18 cellular contexts compared by ENCODE assay signal in the genomic region with DNA sequence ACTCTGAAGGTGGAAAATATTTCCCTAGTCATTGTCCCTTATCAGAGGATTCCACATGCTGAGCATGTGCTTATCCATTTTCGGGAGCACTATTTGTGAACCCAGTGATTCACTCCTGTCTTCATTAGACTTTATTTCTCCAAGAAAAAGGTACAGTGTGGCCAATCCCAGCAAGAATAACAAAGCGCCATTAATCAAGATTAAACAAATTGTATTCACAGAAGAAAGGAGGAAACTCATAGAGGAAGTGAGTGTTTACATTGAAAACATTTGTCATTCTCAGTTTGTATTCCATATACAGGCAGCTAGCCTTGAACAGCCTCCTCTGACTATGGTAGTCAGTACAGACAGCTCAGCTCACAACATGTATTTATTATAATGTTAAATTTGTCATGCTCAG.
DNase-seq lines count a peak whose midpoint lies in the region; ATAC-seq, FAIRE-seq and TF ChIP-seq lines count a peak whose summit lies in the region.
"Had no signal": no experiment of that assay in that cellular context is flagged by ENCODE, and none has a peak within 500 bp of the region (broad histone marks: within the 10 kb centered on the region; RNA-seq: fewer than 3 reads in every experiment).

No MANE protein-coding gene starts in this region.

- in situ Hi-C loops in G401 (cut with HindIII; ENCODE audit: low sequenced_read_pairs) = no loop called here

- FAIRE-seq in bronchial epithelial cell (lab: Jason Lieb, UNC) = no peak

- TF ChIP-seq CTCF in bronchial epithelial cell (IDR thresholded peaks at IDR 0.05; ENCODE audit: insufficient read depth, low read length, severe bottlenecking) = no peak

- no peaks in the 10 kb centered on the region for H3K36me3 ChIP-seq in bronchial epithelial cell (ENCODE audit: control insufficient read depth, insufficient read depth, low read length)
- H3K36me3 ChIP-seq: Peyer's patch had no signal

- ATAC-seq in GM19397 (IDR thresholded peaks at IDR 0.05; ENCODE audit: unreplicated experiment) = no peak
- ATAC-seq: HCT116, SK-N-SH treated with all-trans-retinoic acid at 6 μM for 48 hours had no signal

- peak; percentile 45 for DNase-seq in HCEC 1CT
- DNase-seq in OCI-M1 (lab: John Stamatoyannopoulos, UW) = peak; percentile 60
- peak; percentile 17 for DNase-seq in bronchial epithelial cell (ENCODE audit: low read depth)
- peak; percentile 3 to 35 for DNase-seq in lung microvascular endothelial cell (ENCODE audit: low read depth in 2 of 2)
- DNase-seq in G401 (ENCODE audit: low spot score) = no peak
- DNase-seq in nucleus accumbens (lab: John Stamatoyannopoulos, UW) = no peak
- DNase-seq: C1 segment of cervical spinal cord, DND-41, NCI-H1048, NCI-H146, NCI-H2081 treated with DMSO at 0.1 percent for 48 hours, NCI-H226, NCI-H774, Peyer's patch, Right ventricle myocardium superior had no signal

- H3K27me3 ChIP-seq in bronchial epithelial cell (ENCODE audit: control insufficient read depth, insufficient read depth, low read length) = no peaks in the 10 kb centered on the region
- H3K27me3 ChIP-seq: Peyer's patch had no signal

- H3K4me3 ChIP-seq in bronchial epithelial cell (ENCODE audit: low read depth, low read length) = no peak overlapping the region
- H3K4me3 ChIP-seq: Peyer's patch had no signal

Comparison
In these comparisons a context has a peak if more than half of its experiments do, and no peak if none do; other contexts are left out.
1. DNase-seq: peak in HCEC 1CT (single experiment), OCI-M1 (single experiment), bronchial epithelial cell (single experiment) and lung microvascular endothelial cell (2 of 2); none in G401 (single experiment) and nucleus accumbens (0 of 56).